In the genomic region with DNA sequence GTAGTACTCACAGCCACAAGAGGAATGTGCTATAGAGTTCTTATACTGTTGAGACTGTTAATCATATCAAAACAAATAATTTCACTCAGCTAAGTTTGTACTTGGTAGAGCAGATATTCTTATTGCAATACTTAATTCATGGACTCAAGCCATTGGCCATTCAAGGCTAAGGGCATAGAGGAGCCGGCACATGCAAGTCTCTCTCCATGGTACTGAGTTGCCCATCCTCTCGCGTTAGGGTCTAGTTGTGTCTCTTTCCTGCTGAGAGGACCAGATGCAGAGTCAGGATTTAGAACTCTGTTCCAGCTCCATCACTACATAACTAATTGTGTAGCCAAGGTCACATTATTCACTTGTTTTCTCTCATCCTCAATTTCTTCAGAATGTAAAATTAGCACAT, we compare ENCODE assay signal across 2 cellular contexts.
TF ChIP-seq lines count a peak whose summit lies in the region.

No MANE protein-coding gene starts in this region.

TF ChIP-seq in GM12878, 131 proteins besides CTCF, POLR2A, EP300 and RAD21 (continued from another document):
- TF ChIP-seq, protein P1, sequence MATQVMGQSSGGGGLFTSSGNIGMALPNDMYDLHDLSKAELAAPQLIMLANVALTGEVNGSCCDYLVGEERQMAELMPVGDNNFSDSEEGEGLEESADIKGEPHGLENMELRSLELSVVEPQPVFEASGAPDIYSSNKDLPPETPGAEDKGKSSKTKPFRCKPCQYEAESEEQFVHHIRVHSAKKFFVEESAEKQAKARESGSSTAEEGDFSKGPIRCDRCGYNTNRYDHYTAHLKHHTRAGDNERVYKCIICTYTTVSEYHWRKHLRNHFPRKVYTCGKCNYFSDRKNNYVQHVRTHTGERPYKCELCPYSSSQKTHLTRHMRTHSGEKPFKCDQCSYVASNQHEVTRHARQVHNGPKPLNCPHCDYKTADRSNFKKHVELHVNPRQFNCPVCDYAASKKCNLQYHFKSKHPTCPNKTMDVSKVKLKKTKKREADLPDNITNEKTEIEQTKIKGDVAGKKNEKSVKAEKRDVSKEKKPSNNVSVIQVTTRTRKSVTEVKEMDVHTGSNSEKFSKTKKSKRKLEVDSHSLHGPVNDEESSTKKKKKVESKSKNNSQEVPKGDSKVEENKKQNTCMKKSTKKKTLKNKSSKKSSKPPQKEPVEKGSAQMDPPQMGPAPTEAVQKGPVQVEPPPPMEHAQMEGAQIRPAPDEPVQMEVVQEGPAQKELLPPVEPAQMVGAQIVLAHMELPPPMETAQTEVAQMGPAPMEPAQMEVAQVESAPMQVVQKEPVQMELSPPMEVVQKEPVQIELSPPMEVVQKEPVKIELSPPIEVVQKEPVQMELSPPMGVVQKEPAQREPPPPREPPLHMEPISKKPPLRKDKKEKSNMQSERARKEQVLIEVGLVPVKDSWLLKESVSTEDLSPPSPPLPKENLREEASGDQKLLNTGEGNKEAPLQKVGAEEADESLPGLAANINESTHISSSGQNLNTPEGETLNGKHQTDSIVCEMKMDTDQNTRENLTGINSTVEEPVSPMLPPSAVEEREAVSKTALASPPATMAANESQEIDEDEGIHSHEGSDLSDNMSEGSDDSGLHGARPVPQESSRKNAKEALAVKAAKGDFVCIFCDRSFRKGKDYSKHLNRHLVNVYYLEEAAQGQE (IDR thresholded peaks at IDR 0.05; ENCODE audit: low read depth, low read length), result peak; percentile 82
- TF ChIP-seq, protein P2, sequence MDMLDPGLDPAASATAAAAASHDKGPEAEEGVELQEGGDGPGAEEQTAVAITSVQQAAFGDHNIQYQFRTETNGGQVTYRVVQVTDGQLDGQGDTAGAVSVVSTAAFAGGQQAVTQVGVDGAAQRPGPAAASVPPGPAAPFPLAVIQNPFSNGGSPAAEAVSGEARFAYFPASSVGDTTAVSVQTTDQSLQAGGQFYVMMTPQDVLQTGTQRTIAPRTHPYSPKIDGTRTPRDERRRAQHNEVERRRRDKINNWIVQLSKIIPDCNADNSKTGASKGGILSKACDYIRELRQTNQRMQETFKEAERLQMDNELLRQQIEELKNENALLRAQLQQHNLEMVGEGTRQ (IDR thresholded peaks at IDR 0.05; ENCODE audit: borderline replicate concordance, low read depth, low read length), result no peak
- TF ChIP-seq STAT3 (IDR thresholded peaks at IDR 0.05; ENCODE audit: low read depth, low read length), result no peak

TF ChIP-seq in liver, 16 proteins besides CTCF, POLR2A, EP300 and RAD21:
- TF ChIP-seq, protein P1 (IDR thresholded peaks at IDR 0.05), result peak; percentile 92
- TF ChIP-seq NR2F2 (IDR thresholded peaks at IDR 0.05), result no peak
- TF ChIP-seq SP1 (IDR thresholded peaks at IDR 0.05), result no peak
TF ChIP-seq in liver: peak in this region for 1.
